1 cellular context compared by ENCODE assay signal in genomic region chr7:128860158-128861073, GRCh38.
TF ChIP-seq lines count a peak whose summit lies in the region.

No MANE protein-coding gene starts in this region.

TF ChIP-seq in WTC11, 78 proteins besides CTCF, POLR2A, EP300 and RAD21 (continued from another document):
- TF ChIP-seq ARID4B (CRISPR knock-in tag; IDR thresholded peaks at IDR 0.05; ENCODE audit: borderline replicate concordance) (no peak), ESRRA (CRISPR knock-in tag; IDR thresholded peaks at IDR 0.05; ENCODE audit: borderline replicate concordance) (no peak)
